In genomic region chr13:84050551-84050950, GRCh38 we compare ENCODE assay signal across 18 cellular contexts.
"Had no signal": no experiment of that assay in that cellular context is flagged by ENCODE, and none has a peak within 500 bp of the region (broad histone marks: within the 10 kb centered on the region; RNA-seq: fewer than 3 reads in every experiment).

No MANE protein-coding gene starts in this region.

- H3K36me3 ChIP-seq: gastrocnemius medialis, pancreas had no signal

- H3K4me3 ChIP-seq: gastrocnemius medialis, pancreas had no signal

- H3K4me3 Mint-ChIP-seq: natural killer cell, neural crest cell had no signal

- H3K9me3 Mint-ChIP-seq: neural crest cell had no signal

- H3K4me1 ChIP-seq: gastrocnemius medialis, pancreas had no signal

- H3K4me1 Mint-ChIP-seq: natural killer cell, neural crest cell had no signal

- DNase-seq: effector memory CD4-positive, alpha-beta T cell; gastrocnemius medialis; glutamatergic neuron; islet precursor cell; mammary epithelial cell; natural killer cell; nucleus accumbens; pancreas; right cardiac atrium; small intestine; stimulated activated CD4-positive, alpha-beta T cell treated with anti-CD3 and anti-CD28 coated beads, Interleukin-12 subunit alpha, Interleukin-12 subunit beta, amount 100 ng/mL, for 4 hours; stimulated activated naive CD4-positive, alpha-beta T cell; trophoblast cell had no signal

- ATAC-seq: esophagus mucosa, gastrocnemius medialis, left lobe of liver, natural killer cell, pancreas, right cardiac atrium had no signal

- H3K27ac Mint-ChIP-seq: natural killer cell, progenitor cell of endocrine pancreas had no signal

- H3K27me3 ChIP-seq: gastrocnemius medialis, pancreas had no signal

- FAIRE-seq: endometrium, pancreas, small intestine had no signal

- H3K9me3 ChIP-seq: gastrocnemius medialis, pancreas had no signal

- H3K36me3 Mint-ChIP-seq: natural killer cell had no signal

- H3K27me3 Mint-ChIP-seq: progenitor cell of endocrine pancreas had no signal

- H3K27ac ChIP-seq: gastrocnemius medialis, pancreas had no signal
